Comparison of ENCODE assay signal across 1 cellular context in the genomic region with DNA sequence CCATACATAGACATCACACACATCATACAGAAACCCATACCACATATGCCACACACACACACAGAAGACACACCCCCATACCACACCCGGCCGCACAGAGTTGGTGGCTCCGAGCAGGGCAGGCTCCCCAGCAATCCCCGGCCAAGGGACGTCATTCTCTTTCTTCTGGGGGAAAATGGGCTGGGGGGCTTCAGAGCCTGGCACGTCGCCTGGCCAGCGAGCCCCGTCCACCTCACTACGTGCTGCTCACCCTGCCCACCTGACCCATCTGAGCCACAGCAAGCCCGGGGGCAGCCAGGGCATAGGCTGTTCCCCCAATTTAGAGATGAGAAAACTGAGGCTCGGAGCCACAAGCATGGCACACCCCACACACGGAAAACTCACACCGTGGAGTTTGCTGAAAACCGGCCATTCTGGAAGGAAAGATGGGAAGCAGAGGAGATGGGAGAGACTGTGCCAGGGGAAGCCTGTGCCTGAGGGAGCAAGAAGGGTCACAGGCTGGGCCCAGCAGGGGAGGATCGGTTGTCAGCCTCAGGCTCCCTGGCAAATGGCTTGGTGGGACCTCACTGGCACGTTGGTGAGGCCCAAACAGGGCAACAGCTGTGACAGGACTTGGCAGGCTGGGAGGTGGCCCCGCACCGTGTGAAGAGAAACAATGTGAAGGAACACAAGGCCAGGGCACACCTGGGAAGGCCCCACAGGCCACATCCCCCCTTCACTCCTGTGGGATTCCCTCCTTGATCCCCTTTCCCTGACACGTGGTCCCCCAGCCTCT.
TF ChIP-seq lines count a peak whose summit lies in the region.

No MANE protein-coding gene starts in this region.

TF ChIP-seq in WTC11, 78 proteins besides CTCF, POLR2A, EP300 and RAD21 (continued from another document):
- TF ChIP-seq IRF2 (CRISPR knock-in tag; IDR thresholded peaks at IDR 0.05; ENCODE audit: borderline replicate concordance, low read depth) (no peak), ZNF416 (CRISPR knock-in tag; IDR thresholded peaks at IDR 0.05) (no peak)
TF ChIP-seq in WTC11: peak in this region for 0.
